In the genomic region with DNA sequence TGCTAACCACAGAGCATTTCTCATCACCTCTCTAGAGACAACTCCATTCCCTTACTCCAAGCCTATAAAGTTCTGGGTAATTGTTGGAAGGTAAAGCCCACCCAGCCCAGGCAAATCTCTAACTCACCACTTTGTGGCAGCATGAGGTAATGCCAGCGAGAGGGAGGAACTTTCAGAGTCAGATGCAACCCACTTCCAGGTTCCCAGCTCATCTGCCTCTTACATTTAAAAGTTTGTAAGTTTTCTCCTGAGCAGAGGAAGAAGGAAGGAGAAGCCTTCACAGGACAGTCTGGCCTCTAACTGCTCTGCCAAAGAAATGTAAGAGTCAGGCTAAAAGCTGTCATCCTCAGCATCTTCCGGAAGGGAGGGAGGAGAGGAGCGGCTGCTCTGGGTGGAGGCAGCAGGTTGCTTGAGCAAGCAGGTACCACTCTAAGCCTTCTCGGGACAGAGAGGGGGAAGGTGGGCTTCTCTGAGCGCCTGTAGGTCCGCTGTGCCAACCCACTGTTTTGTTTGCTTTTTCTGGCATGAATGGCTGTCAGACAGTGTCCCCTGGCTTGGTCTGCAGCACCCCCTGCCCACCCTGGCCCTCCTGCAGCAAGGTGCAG, we compare ENCODE assay signal across 8 cellular contexts. TPM values are rescaled to one million over a fixed set of nuclear protein-coding genes. Genes with fewer than 3 reads are reported as not detected.
DNase-seq lines count a peak whose midpoint lies in the region; ATAC-seq and TF ChIP-seq lines count a peak whose summit lies in the region.

No MANE protein-coding gene starts in this region.

- intact Hi-C loops in mammary epithelial cell (cut with micrococcal nuclease): loop anchor here (2.0 to 5.0 kb wide), 2 partner anchors 45 to 407 kb away; no protein-coding TSS in a partner anchor
- intact Hi-C loops in lower lobe of right lung (cut with DNase I): no loop called here

- DNase-seq in activated CD8-positive, alpha-beta memory T cell treated with anti-CD3 and anti-CD28 coated beads for 24 hours: peak; percentile 72
- DNase-seq in activated CD8-positive, alpha-beta memory T cell treated with anti-CD3 and anti-CD28 coated beads, Interleukin-2, amount 50 U/mL, for 48 hours: no peak
- DNase-seq in RWPE1 (ENCODE audit: low spot score) (no peak), mammary epithelial cell (peak; percentile 56), lower lobe of right lung (peak; percentile 44), thoracic aorta (ENCODE audit: low spot score) (no peak)

- TSS peak; percentile 3 for BruUV-seq in mammary epithelial cell (replicated peaks; lab: Mats Ljungman, UMichigan)

- peaks cover 33% of the 10 kb centered on the region for H3K4me1 ChIP-seq in mammary epithelial cell (ENCODE audit: insufficient read depth, low read length)
- H3K4me1 ChIP-seq in lower lobe of right lung: peaks cover 44% of the 10 kb centered on the region
- peaks cover 13 to 25% of the 10 kb centered on the region in 2 donors for H3K4me1 ChIP-seq in thoracic aorta (ENCODE audit: control insufficient read depth in 1 of 2, low read depth in 2 of 2)

- no peaks in the 10 kb centered on the region for H3K27me3 ChIP-seq in mammary epithelial cell (ENCODE audit: insufficient read depth, low read length)
- H3K27me3 ChIP-seq in lower lobe of right lung (ENCODE audit: low read depth): no peaks in the 10 kb centered on the region
- H3K27me3 ChIP-seq in thoracic aorta (replicated peaks; ENCODE audit: insufficient read depth): no peaks in the 10 kb centered on the region

- H3K36me3 ChIP-seq in mammary epithelial cell (ENCODE audit: insufficient read depth, low read length): peaks cover 13% of the 10 kb centered on the region
- H3K36me3 ChIP-seq in lower lobe of right lung: peaks cover 50% of the 10 kb centered on the region
- peaks cover 22% of the 10 kb centered on the region for H3K36me3 ChIP-seq in thoracic aorta

- no peaks in the 10 kb centered on the region for H4K20me1 ChIP-seq in mammary epithelial cell (ENCODE audit: insufficient read depth, low read length)

- CTCF ChIA-PET in RWPE1 (lab: Yijun Ruan, JAX) (interaction anchor here (0.5 to 4.0 kb wide), 4 partner anchors 15 to 100 kb away, joined by 3 to 36 read pairs (median 13); no protein-coding TSS in a partner anchor), mammary epithelial cell (lab: Charles Lee; ENCODE audit: low non-redundant PET) (interaction anchor here (0.6 to 0.7 kb wide), 2 partner anchors 263 to 625 kb away, joined by 3 to 4 read pairs; no protein-coding TSS in a partner anchor)

- peak overlapping the region; percentile 75 for H3K4me2 ChIP-seq in mammary epithelial cell (ENCODE audit: insufficient read depth, low read depth, low read length)

- H3K27ac ChIP-seq in RWPE1 (peak overlapping the region; percentile 86), mammary epithelial cell (ENCODE audit: insufficient read depth, low read depth, low read length) (peak overlapping the region; percentile 5), lower lobe of right lung (peak overlapping the region; percentile 95), thoracic aorta (peak overlapping the region in 1 of 2 donors; percentile 83)

- 3% methylated on average over 5 of the region's 6 CpGs for WGBS in mammary epithelial cell (ENCODE audit: low coverage, missing lambda C conversion rate)

- no peak for ATAC-seq in lower lobe of right lung
- ATAC-seq in thoracic aorta (ENCODE audit: insufficient number of reproducible peaks, low FRiP score, low read depth): no peak
- ATAC-seq in HG02884 (IDR thresholded peaks at IDR 0.05; ENCODE audit: unreplicated experiment): no peak
- ATAC-seq in HG02885 (IDR thresholded peaks at IDR 0.05; ENCODE audit: poor library complexity, unreplicated experiment): no peak

- in situ Hi-C loops in mammary epithelial cell (cut with MboI; ENCODE audit: low sequenced_read_pairs in 2 of 2): no loop called here

- dilution Hi-C loops in mammary epithelial cell (cut with HindIII; ENCODE audit: low sequenced_read_pairs): no loop called here

- H3K9me3 ChIP-seq in mammary epithelial cell (replicated peaks; ENCODE audit: insufficient read depth, low read length) (no peaks in the 10 kb centered on the region), lower lobe of right lung (no peaks in the 10 kb centered on the region), thoracic aorta (no peaks in the 10 kb centered on the region)

- peaks cover 32% of the 10 kb centered on the region for H3K79me2 ChIP-seq in mammary epithelial cell (ENCODE audit: insufficient read depth, low read length)

- POLR2A ChIA-PET in RWPE1 (lab: Yijun Ruan, JAX; ENCODE audit: low non-redundant PET): no interaction called here

- H3K9ac ChIP-seq in mammary epithelial cell (ENCODE audit: insufficient read depth, low read length): peak overlapping the region; percentile 1

- peak overlapping the region; percentile 54 to 59 (median 59) for H3K4me3 ChIP-seq in mammary epithelial cell (replicated peaks in 1 of 3; ENCODE audit: insufficient read depth in 1 of 3, low read depth in 2 of 3, low read length in 3 of 3)
- H3K4me3 ChIP-seq in lower lobe of right lung: peak overlapping the region; percentile 89
- H3K4me3 ChIP-seq in thoracic aorta: peak overlapping the region; percentile 84

- peak overlapping the region; percentile 67 for H2AFZ ChIP-seq in mammary epithelial cell (ENCODE audit: low read depth, low read length)

- TF ChIP-seq CTCF in RWPE1 (conservative IDR thresholded peaks at IDR 0.05; ENCODE audit: low read depth): no peak
- TF ChIP-seq CTCF in mammary epithelial cell (conservative IDR thresholded peaks at IDR 0.05 in 1 of 2, IDR thresholded peaks at IDR 0.05 in 1 of 2; ENCODE audit: extremely low read depth in 1 of 2, insufficient read depth in 1 of 2, low read depth in 1 of 2, low read length in 2 of 2): no peak
- no peak for TF ChIP-seq CTCF in lower lobe of right lung (IDR thresholded peaks at IDR 0.05)
- TF ChIP-seq CTCF in thoracic aorta (IDR thresholded peaks at IDR 0.05): no peak

RNA-seq across cellular contexts. Expression of gene ZNF319, which starts 1.0 kb away (rescaled TPM):
- total RNA-seq in mammary epithelial cell (10 to 100 TPM in 1 of 2 donors, 1 to 10 TPM in 1; 7.2 to 13.1 TPM), lower lobe of right lung (11.0 TPM), thoracic aorta (10 to 100 TPM in 1 of 2 donors, 1 to 10 TPM in 1; 6.0 to 13.8 TPM)
- polyA plus RNA-seq in mammary epithelial cell: 5.2 TPM
- polyA minus RNA-seq in mammary epithelial cell: 28.0 TPM

RNA-seq across cellular contexts. Expression of gene USB1, which starts 1.7 kb away (rescaled TPM):
- total RNA-seq in mammary epithelial cell (10 to 100 TPM; 36.2 to 61.1 TPM), lower lobe of right lung (39.9 TPM), thoracic aorta (10 to 100 TPM; 55.9 to 90.3 TPM)
- polyA plus RNA-seq in mammary epithelial cell: 66.0 TPM
- polyA minus RNA-seq in mammary epithelial cell: 105 TPM

RNA-seq across cellular contexts. Expression of gene MMP15, which starts 26.1 kb away (rescaled TPM):
- 10 to 100 TPM in 1 of 2 donors, 1 to 10 TPM in 1; 7.4 to 17.3 TPM for total RNA-seq in mammary epithelial cell
- polyA plus RNA-seq in mammary epithelial cell: 3.9 TPM
- 4.1 TPM for polyA minus RNA-seq in mammary epithelial cell
- 21.5 TPM for total RNA-seq in lower lobe of right lung
- total RNA-seq in thoracic aorta: 1 to 10 TPM; 2.1 to 3.8 TPM

RNA-seq across cellular contexts. Expression of gene CNGB1, which starts 28.5 kb away (rescaled TPM):
- under 1 TPM in 1 of 2 donors, not detected in 1; 0.17 TPM for total RNA-seq in mammary epithelial cell
- polyA plus RNA-seq in mammary epithelial cell: 0.18 TPM
- 0.62 TPM for polyA minus RNA-seq in mammary epithelial cell
- total RNA-seq in lower lobe of right lung: 0.35 TPM
- total RNA-seq in thoracic aorta: not detected

Comparison
In these comparisons a context has a peak if more than half of its experiments do, and no peak if none do; other contexts are left out.
1. DNase-seq: peak in activated CD8-positive, alpha-beta memory T cell treated with anti-CD3 and anti-CD28 coated beads for 24 hours (single experiment), mammary epithelial cell (single experiment) and lower lobe of right lung (single experiment); none in activated CD8-positive, alpha-beta memory T cell treated with anti-CD3 and anti-CD28 coated beads, Interleukin-2, amount 50 U/mL, for 48 hours (single experiment), RWPE1 (single experiment) and thoracic aorta (single experiment).
2. Peak in every context shown above with its lines, with median percentiles within 50 percentile points of each other: H3K4me3 ChIP-seq.